ENCODE assay signal across 15 cellular contexts in the genomic region with DNA sequence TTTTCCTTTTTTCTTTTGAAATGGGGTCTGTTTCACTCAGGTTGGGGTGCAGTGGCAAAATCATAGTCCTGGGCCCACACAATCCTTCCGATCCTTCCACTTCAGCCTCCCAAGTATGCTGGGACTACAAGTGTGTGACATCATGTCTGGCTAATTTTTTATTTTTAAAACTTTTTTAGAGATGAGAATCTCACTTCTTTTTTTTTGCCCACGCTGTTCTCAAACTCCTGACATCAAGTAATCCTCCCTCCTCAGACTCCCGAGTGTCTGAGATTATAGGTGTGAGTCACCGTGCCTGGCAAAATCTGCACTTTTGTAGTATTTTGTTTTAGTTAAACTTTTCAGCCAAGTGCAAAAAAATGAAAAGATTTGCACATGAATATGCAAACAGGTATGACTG.
DNase-seq lines count a peak whose midpoint lies in the region; ATAC-seq and TF ChIP-seq lines count a peak whose summit lies in the region.
"Had no signal": no experiment of that assay in that cellular context is flagged by ENCODE, and none has a peak within 500 bp of the region (broad histone marks: within the 10 kb centered on the region; RNA-seq: fewer than 3 reads in every experiment).

No MANE protein-coding gene starts in this region.

- no peaks in the 10 kb centered on the region; the same call in 1 of the 2 replicates for H4K20me1 ChIP-seq in GM23248 (ENCODE audit: insufficient read depth)
- no peaks in the 10 kb centered on the region for H4K20me1 ChIP-seq in H9 (ENCODE audit: control insufficient read depth, insufficient read depth, insufficient read length)

- DNase-seq in GM23248: peak; percentile 47
- DNase-seq in RWPE2 (ENCODE audit: low spot score): no peak
- DNase-seq in right atrium auricular region (ENCODE audit: low spot score): no peak
- DNase-seq in H7: no peak
- no peak for DNase-seq in H9
- DNase-seq in GM19240 (ENCODE audit: insufficient read length, low spot score): no peak
- DNase-seq: activated T-cell treated with anti-CD3 and anti-CD28 coated beads, Interleukin-2, amount 50 U/mL, for 24 hours; glutamatergic neuron; NCI-H1694 treated with DMSO at 0.1 percent for 48 hours; stimulated activated CD4-positive, alpha-beta T cell treated with anti-CD3 and anti-CD28 coated beads, Interleukin-15, amount 100 ng/mL, for 24 hours; stimulated activated naive CD8-positive, alpha-beta T cell treated with anti-CD3 and anti-CD28 coated beads, Interleukin-15, amount 100 ng/mL, for 72 hours had no signal

- H3K23ac ChIP-seq in H9 (ENCODE audit: insufficient read length, low read depth, low read length): no peak overlapping the region

- H3K9me2 ChIP-seq in GM23248 (ENCODE audit: insufficient read depth): no peaks in the 10 kb centered on the region

- in situ Hi-C loops in GM23248 (cut with MboI): no loop called here

- H4K5ac ChIP-seq in H9 (ENCODE audit: insufficient read length, low read depth, low read length): no peak overlapping the region

- H3K36me3 ChIP-seq in GM23248 (ENCODE audit: low read depth): peaks cover 5% of the 10 kb centered on the region; the same call in 1 of the 2 replicates
- peaks cover 20% of the 10 kb centered on the region for H3K36me3 ChIP-seq in RWPE2 (ENCODE audit: low read depth)
- H3K36me3 ChIP-seq in right atrium auricular region: no peaks in the 10 kb centered on the region
- no peaks in the 10 kb centered on the region for H3K36me3 ChIP-seq in skeletal muscle tissue (ENCODE audit: control insufficient read depth in 3 of 3, insufficient read depth in 3 of 3, low read length in 3 of 3)
- no peaks in the 10 kb centered on the region for H3K36me3 ChIP-seq in H7 (replicated peaks; ENCODE audit: control insufficient read depth, insufficient read depth, low read length)

- peaks cover 37% of the 10 kb centered on the region for H3K4me1 ChIP-seq in GM23248 (ENCODE audit: insufficient read depth)
- peaks cover 13% of the 10 kb centered on the region for H3K4me1 ChIP-seq in RWPE2 (ENCODE audit: insufficient read depth, poor library complexity, severe bottlenecking)
- peaks cover 0 to 66% of the 10 kb centered on the region in 2 donors for H3K4me1 ChIP-seq in right atrium auricular region
- peaks cover 27 to 33% (median 32%) of the 10 kb centered on the region in 3 donors for H3K4me1 ChIP-seq in skeletal muscle tissue (ENCODE audit: control insufficient read depth in 3 of 3, insufficient read depth in 3 of 3, low read length in 3 of 3)
- no peaks in the 10 kb centered on the region; the same call in 1 of the 2 replicates for H3K4me1 ChIP-seq in H9 (ENCODE audit: insufficient read depth, low read length)

- no peak overlapping the region for H4K91ac ChIP-seq in H9 (ENCODE audit: insufficient read length, low read depth, low read length)

- H3K4me3 ChIP-seq in GM23248 (no peak overlapping the region), RWPE2 (ENCODE audit: severe bottlenecking) (no peak overlapping the region), right atrium auricular region (no peak overlapping the region), skeletal muscle tissue (ENCODE audit: low read length in 3 of 3) (no peak overlapping the region), H7 (ENCODE audit: insufficient read depth, low read depth, low read length) (no peak overlapping the region)
- H3K4me3 ChIP-seq: SK-N-MC had no signal

- H3K27ac ChIP-seq in GM23248: peak overlapping the region; percentile 47
- peak overlapping the region; percentile 15 for H3K27ac ChIP-seq in RWPE2 (ENCODE audit: poor library complexity, severe bottlenecking)
- peak overlapping the region; percentile 61 to 67 for H3K27ac ChIP-seq in right atrium auricular region
- peak overlapping the region; percentile 50 for H3K27ac ChIP-seq in skeletal muscle tissue (ENCODE audit: low read depth, low read length)
- no peak overlapping the region for H3K27ac ChIP-seq in H9 (ENCODE audit: insufficient read length, low read depth, low read length)
- H3K27ac ChIP-seq: SK-N-MC had no signal

- no peak overlapping the region for H2BK120ac ChIP-seq in H9 (ENCODE audit: low read depth, low read length, poor library complexity, severe bottlenecking)

- no peak overlapping the region for H2BK5ac ChIP-seq in H9 (ENCODE audit: insufficient read length, low read length)

- H3K9me3 ChIP-seq in GM23248 (ENCODE audit: low read depth) (no peaks in the 10 kb centered on the region), RWPE2 (ENCODE audit: severe bottlenecking) (peaks cover 4% of the 10 kb centered on the region), right atrium auricular region (no peaks in the 10 kb centered on the region), skeletal muscle tissue (ENCODE audit: control insufficient read depth in 3 of 3, low read length in 3 of 3) (no peaks in the 10 kb centered on the region), H9 (ENCODE audit: control insufficient read depth, low read depth, low read length) (no peaks in the 10 kb centered on the region)

- no peak overlapping the region for H4K8ac ChIP-seq in H9 (replicated peaks; ENCODE audit: insufficient read length, low read depth, low read length)

- H2AFZ ChIP-seq in GM23248 (no peak overlapping the region), H9 (ENCODE audit: low read length) (no peak overlapping the region)

- no peak overlapping the region for H3K14ac ChIP-seq in H9 (ENCODE audit: insufficient read depth, low read length)

- H3K23me2 ChIP-seq in H9 (ENCODE audit: insufficient read length, low read depth, low read length, poor library complexity, severe bottlenecking): no peaks in the 10 kb centered on the region

- H3K4me2 ChIP-seq in GM23248 (ENCODE audit: unreplicated experiment) (no peak overlapping the region), H9 (ENCODE audit: insufficient read depth, insufficient read length, low read length) (no peak overlapping the region)

- peaks cover 52% of the 10 kb centered on the region for H3F3A ChIP-seq in GM23248 (ENCODE audit: insufficient read depth)

- H3K4me1 Mint-ChIP-seq in H9: peaks cover 36% of the 10 kb centered on the region in 2 experiments

- no peak overlapping the region for H3K56ac ChIP-seq in H9 (ENCODE audit: insufficient read length, low read depth, low read length)

- ATAC-seq in RWPE2 (ENCODE audit: low read depth): no peak
- ATAC-seq in HG03457 (IDR thresholded peaks at IDR 0.05; ENCODE audit: unreplicated experiment): no peak

- no peak overlapping the region for H3K4ac ChIP-seq in H9 (ENCODE audit: low read depth, low read length)

- no peaks in the 10 kb centered on the region for H3K27me3 ChIP-seq in GM23248 (replicated peaks; ENCODE audit: insufficient read depth)
- no peaks in the 10 kb centered on the region for H3K27me3 ChIP-seq in RWPE2 (ENCODE audit: insufficient read depth, poor library complexity, severe bottlenecking)
- H3K27me3 ChIP-seq in right atrium auricular region: no peaks in the 10 kb centered on the region
- no peaks in the 10 kb centered on the region for H3K27me3 ChIP-seq in skeletal muscle tissue (ENCODE audit: control insufficient read depth in 3 of 3, insufficient read depth in 3 of 3, low read length in 3 of 3)
- no peaks in the 10 kb centered on the region for H3K27me3 ChIP-seq in H7 (ENCODE audit: control insufficient read depth, insufficient read depth, low read length)
- no peaks in the 10 kb centered on the region for H3K27me3 ChIP-seq in H9 (ENCODE audit: insufficient read depth, low read length)

- no peaks in the 10 kb centered on the region for H3K79me1 ChIP-seq in H9 (ENCODE audit: insufficient read depth, low read depth, low read length, poor library complexity, severe bottlenecking)

- H2AK5ac ChIP-seq in H9 (ENCODE audit: insufficient read length, low read length): no peak overlapping the region

- H2BK15ac ChIP-seq in H9 (ENCODE audit: low read depth, low read length): no peak overlapping the region

- H3T11ph ChIP-seq in H9 (ENCODE audit: low read length): no peak overlapping the region

- TF ChIP-seq CTCF in RWPE2 (IDR thresholded peaks at IDR 0.05; ENCODE audit: poor library complexity, severe bottlenecking): no peak
- no peak for TF ChIP-seq CTCF in right atrium auricular region (IDR thresholded peaks at IDR 0.05)
- TF ChIP-seq CTCF in H9 (conservative IDR thresholded peaks at IDR 0.05): no peak

- H3K27me3 Mint-ChIP-seq in H9 (ENCODE audit: low read depth): no peaks in the 10 kb centered on the region
- H3K27me3 Mint-ChIP-seq: activated naive CD8-positive, alpha-beta T cell; activated T-cell treated with anti-CD3 and anti-CD28 coated beads, Interleukin-2, amount 50 U/mL, for 24 hours; stimulated activated naive CD8-positive, alpha-beta T cell treated with anti-CD3 and anti-CD28 coated beads, Interleukin-15, amount 100 ng/mL, for 72 hours had no signal

- H2BK12ac ChIP-seq in H9 (ENCODE audit: insufficient read length, low read depth, low read length): no peak overlapping the region

- H3K4me3 Mint-ChIP-seq in H9: no peak overlapping the region
- H3K4me3 Mint-ChIP-seq: activated naive CD8-positive, alpha-beta T cell; activated T-cell treated with anti-CD3 and anti-CD28 coated beads, Interleukin-2, amount 50 U/mL, for 24 hours; stimulated activated naive CD8-positive, alpha-beta T cell treated with anti-CD3 and anti-CD28 coated beads, Interleukin-15, amount 100 ng/mL, for 72 hours had no signal

- no peak overlapping the region for H2BK20ac ChIP-seq in H9 (ENCODE audit: low read depth, low read length, poor library complexity, severe bottlenecking)

- peaks cover 3 to 6% of the 10 kb centered on the region in 2 experiments for H3K9me3 Mint-ChIP-seq in H9

- no peak overlapping the region for H3K9ac ChIP-seq in GM23248
- no peak overlapping the region for H3K9ac ChIP-seq in skeletal muscle tissue (ENCODE audit: low read depth in 1 of 3, low read length in 3 of 3)
- no peak overlapping the region for H3K9ac ChIP-seq in H9 (ENCODE audit: extremely low read depth, insufficient read length, low read length)

- peaks cover 11 to 14% (median 13%) of the 10 kb centered on the region in 3 experiments for H3K36me3 Mint-ChIP-seq in H9 (ENCODE audit: insufficient read depth in 1 of 3, low read depth in 3 of 3)

- peak overlapping the region in 1 of 3 experiments; percentile 23; a peak in 1 of 7 replicates for H3K27ac Mint-ChIP-seq in H9
- H3K27ac Mint-ChIP-seq: activated naive CD8-positive, alpha-beta T cell; activated T-cell treated with anti-CD3 and anti-CD28 coated beads, Interleukin-2, amount 50 U/mL, for 24 hours had no signal

- H3K18ac ChIP-seq in H9 (ENCODE audit: insufficient read length, low read depth, low read length): no peak overlapping the region

- WGBS in GM23248 (ENCODE audit: low coverage in 1 of 2, low lambda C conversion rate in 2 of 2, missing lambda C conversion rate in 2 of 2), 2 experiments: 74 to 75% methylated on average over 4 of the region's 4 CpGs
- WGBS in H9 (ENCODE audit: extremely low coverage, insufficient read length, low lambda C conversion rate): no CpG with 5 or more reads among the region's 4 CpGs

- H3K79me2 ChIP-seq in GM23248 (ENCODE audit: insufficient read depth) (peaks cover 100% of the 10 kb centered on the region), H9 (ENCODE audit: insufficient read depth, low read length) (no peaks in the 10 kb centered on the region)
